In the genomic region with DNA sequence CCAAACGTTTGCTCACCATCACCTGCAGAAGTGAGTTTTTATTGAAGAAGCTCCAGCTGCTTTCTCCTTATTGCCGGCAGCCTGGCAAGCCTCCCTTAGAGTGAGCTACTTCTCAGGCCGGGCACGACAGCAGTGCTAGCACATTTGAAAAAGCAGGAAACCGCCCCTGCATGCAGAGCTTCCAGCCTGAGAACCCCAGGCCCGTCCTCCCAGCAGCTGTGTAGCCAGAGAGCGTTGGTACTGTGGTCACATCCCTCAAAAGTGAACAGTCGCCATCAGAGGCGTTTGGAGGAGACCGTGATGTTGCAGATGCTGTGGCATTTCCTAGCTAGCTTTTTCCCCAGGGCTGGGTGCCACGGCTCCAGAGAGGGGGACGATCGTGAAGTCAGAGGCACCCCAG, we compare ENCODE assay signal across 9 cellular contexts. TPM values are rescaled to one million over a fixed set of nuclear protein-coding genes. Genes with fewer than 3 reads are reported as not detected.
DNase-seq lines count a peak whose midpoint lies in the region; ATAC-seq and TF ChIP-seq lines count a peak whose summit lies in the region.
"Had no signal": no experiment of that assay in that cellular context is flagged by ENCODE, and none has a peak within 500 bp of the region (broad histone marks: within the 10 kb centered on the region; RNA-seq: fewer than 3 reads in every experiment).

No MANE protein-coding gene starts in this region.

- TF ChIP-seq CTCF in ascending aorta (IDR thresholded peaks at IDR 0.05) (no peak), left lung (IDR thresholded peaks at IDR 0.05) (no peak)

- H3K9me3 ChIP-seq in ascending aorta (no peaks in the 10 kb centered on the region), left lung (no peaks in the 10 kb centered on the region), aorta (ENCODE audit: control insufficient read depth, low read length) (no peaks in the 10 kb centered on the region)

- H3K27ac ChIP-seq in ascending aorta (peak overlapping the region; percentile 90 to 91), left lung (peak overlapping the region; percentile 93 to 95), temporal lobe (ENCODE audit: low read depth, low read length) (peak overlapping the region; percentile 91), aorta (ENCODE audit: low read depth in 1 of 2, low read length in 2 of 2) (peak overlapping the region in 1 of 2 donors; percentile 28)

- ATAC-seq in left lung, result no peak
- no peak for ATAC-seq in aorta (ENCODE audit: low FRiP score)

- peak overlapping the region; percentile 46 for H3K4me3 Mint-ChIP-seq in T-helper 2 cell treated with Interferon-gamma antibody and Interleukin-4, amounts not matched to agents 5 μg/mL and 100 μg/mL, for 36 hours

- H3K4me3 ChIP-seq in ascending aorta, result peak overlapping the region in 1 of 2 donors; percentile 40
- H3K4me3 ChIP-seq in left lung, result no peak overlapping the region
- H3K4me3 ChIP-seq in aorta (ENCODE audit: low read length in 2 of 2), result no peak overlapping the region

- no peaks in the 10 kb centered on the region for H3K9me3 Mint-ChIP-seq in T-helper 2 cell treated with Interferon-gamma antibody and Interleukin-4, amounts not matched to agents 5 μg/mL and 100 μg/mL, for 36 hours

- no peaks in the 10 kb centered on the region for H3K27me3 ChIP-seq in ascending aorta
- H3K27me3 ChIP-seq in left lung, result no peaks in the 10 kb centered on the region
- no peaks in the 10 kb centered on the region for H3K27me3 ChIP-seq in aorta (ENCODE audit: control insufficient read depth in 1 of 2, insufficient read depth in 2 of 2, low read length in 1 of 2)

- H3K27ac Mint-ChIP-seq in T-helper 2 cell treated with Interferon-gamma antibody and Interleukin-4, amounts not matched to agents 5 μg/mL and 100 μg/mL, for 36 hours, result peak overlapping the region; percentile 8

- peaks cover 17 to 44% of the 10 kb centered on the region in 2 donors for H3K4me1 ChIP-seq in ascending aorta
- peaks cover 31 to 75% of the 10 kb centered on the region in 2 donors for H3K4me1 ChIP-seq in left lung
- H3K4me1 ChIP-seq in aorta (ENCODE audit: control insufficient read depth in 1 of 2, insufficient read depth in 2 of 2, low read length in 2 of 2), result peaks cover 3 to 5% of the 10 kb centered on the region in 2 donors

- peaks cover 52% of the 10 kb centered on the region for H3K4me1 Mint-ChIP-seq in T-helper 2 cell treated with Interferon-gamma antibody and Interleukin-4, amounts not matched to agents 5 μg/mL and 100 μg/mL, for 36 hours (ENCODE audit: low read depth)

- H3K27me3 Mint-ChIP-seq in T-helper 2 cell treated with Interferon-gamma antibody and Interleukin-4, amounts not matched to agents 5 μg/mL and 100 μg/mL, for 36 hours (ENCODE audit: low read depth), result no peaks in the 10 kb centered on the region

- WGBS in aorta, 2 donors, result 20 to 28% methylated on average over 13 of the region's 13 CpGs

- peaks cover 18% of the 10 kb centered on the region for H3K36me3 Mint-ChIP-seq in T-helper 2 cell treated with Interferon-gamma antibody and Interleukin-4, amounts not matched to agents 5 μg/mL and 100 μg/mL, for 36 hours (ENCODE audit: low read depth)

- DNase-seq in T-helper 2 cell treated with Interferon-gamma antibody and Interleukin-4, amounts not matched to agents 5 μg/mL and 100 μg/mL, for 36 hours (ENCODE audit: low spot score), result no peak
- no peak for DNase-seq in T-helper 2 cell
- no peak for DNase-seq in ascending aorta (ENCODE audit: low spot score in 2 of 2)
- no peak for DNase-seq in left lung
- DNase-seq in HUDEP-2 (lab: John Stamatoyannopoulos, UW; ENCODE audit: unreplicated experiment in 76 of 76), result no peak
- no peak for DNase-seq in DMS79 treated with DMSO at 0.1 percent for 48 hours (lab: John Stamatoyannopoulos, UW)
- no peak for DNase-seq in aorta

- H3K36me3 ChIP-seq in ascending aorta (no peaks in the 10 kb centered on the region), left lung (no peaks in the 10 kb centered on the region), aorta (ENCODE audit: control insufficient read depth in 1 of 2, insufficient read depth in 2 of 2, low read length in 1 of 2) (no peaks in the 10 kb centered on the region)

- intact Hi-C loops in ascending aorta (cut with DNase I) (no loop called here), left lung (cut with DNase I) (no loop called here), aorta (cut with DNase I) (no loop called here)

RNA-seq across cellular contexts. Expression of gene SLC25A25, which starts 23.5 kb away (rescaled TPM):
- total RNA-seq in ascending aorta, result 27.4 TPM
- 10 to 100 TPM; 19.5 to 21.0 TPM for total RNA-seq in left lung
- total RNA-seq in temporal lobe, result 26.6 TPM
- 10 to 100 TPM; 16.3 to 40.9 TPM for total RNA-seq in aorta
- polyA plus RNA-seq in aorta, result 10 to 100 TPM in 1 of 2 donors, 1 to 10 TPM in 1; 9.8 to 14.3 TPM

RNA-seq across cellular contexts. Expression of gene NAIF1, which starts 24.5 kb away (rescaled TPM):
- total RNA-seq in ascending aorta (48.2 TPM), left lung (1 to 10 TPM; 7.7 to 8.0 TPM), temporal lobe (5.2 TPM), aorta (10 to 100 TPM in 1 of 2 donors, 1 to 10 TPM in 1; 5.4 to 10.4 TPM)
- 1 to 10 TPM; 7.0 to 8.9 TPM for polyA plus RNA-seq in aorta

RNA-seq across cellular contexts. Expression of gene PTGES2, which starts 36.0 kb away (rescaled TPM):
- total RNA-seq in ascending aorta (97.2 TPM), left lung (10 to 100 TPM; 34.8 to 56.9 TPM), temporal lobe (40.1 TPM), aorta (10 to 100 TPM; 37.1 to 38.5 TPM)
- 10 to 100 TPM; 29.9 to 56.2 TPM for polyA plus RNA-seq in aorta

RNA-seq across cellular contexts. Expression of gene LCN2, which starts 57.7 kb away (rescaled TPM):
- not detected for total RNA-seq in ascending aorta
- total RNA-seq in left lung, result 100 to 1,000 TPM in 1 of 2 donors, 10 to 100 TPM in 1; 37.7 to 155 TPM
- total RNA-seq in temporal lobe, result 0.25 TPM
- 1 to 10 TPM in 1 of 2 donors, under 1 TPM in 1; 0.84 to 1.1 TPM for total RNA-seq in aorta
- polyA plus RNA-seq in aorta, result 1 to 10 TPM in 1 of 2 donors, under 1 TPM in 1; 0.90 to 5.6 TPM
- total RNA-seq: HT1080 had no signal
